In the genomic region with DNA sequence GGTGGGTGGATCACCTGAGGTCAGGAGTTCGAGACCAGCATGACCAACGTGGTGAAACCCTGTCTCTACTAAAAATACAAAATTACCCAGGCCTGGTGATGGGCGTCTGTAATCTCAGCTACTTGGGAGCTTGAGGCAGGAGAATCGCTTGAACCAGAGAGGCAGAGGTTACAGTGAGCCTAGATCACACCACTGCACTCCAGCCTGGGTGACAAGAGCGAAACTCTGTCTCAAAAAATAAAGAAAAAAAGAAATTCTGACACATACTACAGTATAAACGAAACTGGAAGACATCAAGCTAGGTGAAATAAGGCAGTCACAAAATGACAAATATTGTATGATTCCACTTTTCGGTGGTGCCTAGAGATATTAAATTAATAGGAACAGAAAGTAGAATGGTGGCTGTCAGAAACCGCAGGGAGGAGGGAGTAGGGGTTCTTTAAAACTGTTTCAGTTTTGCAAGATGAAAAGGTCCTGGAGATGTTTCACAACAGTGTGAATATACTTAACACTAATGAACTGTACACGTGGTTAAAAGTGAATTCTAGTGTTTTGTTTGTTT, we compare ENCODE assay signal across 8 cellular contexts.
DNase-seq lines count a peak whose midpoint lies in the region; ATAC-seq lines count a peak whose summit lies in the region.

No MANE protein-coding gene starts in this region.

- peak; percentile 79 for ATAC-seq in HG03135 (IDR thresholded peaks at IDR 0.05; ENCODE audit: unreplicated experiment)

- peak; percentile 67 for DNase-seq in activated naive CD4-positive, alpha-beta T cell treated with Interleukin-2 at 50 U/mL for 16 hours
- DNase-seq in activated naive CD4-positive, alpha-beta T cell (lab: John Stamatoyannopoulos, UW) = no peak
- peak; percentile 22 to 29 for DNase-seq in activated CD4-positive, alpha-beta T cell treated with anti-CD3 and anti-CD28 coated beads, Interleukin-2, amount 50 U/mL, for 4 hours
- DNase-seq in stimulated activated CD8-positive, alpha-beta memory T cell treated with anti-CD3 and anti-CD28 coated beads, Interleukin-15, amount 100 ng/mL, for 48 hours (ENCODE audit: low read depth in 2 of 2) = peak; percentile 37 to 40
- DNase-seq in NCI-H510A treated with DMSO at 0.1 percent for 48 hours (lab: John Stamatoyannopoulos, UW) (no peak), head of caudate nucleus (no peak), NCI-H748 treated with DMSO at 0.1 percent for 48 hours (lab: John Stamatoyannopoulos, UW) (no peak)

- intact Hi-C loops in head of caudate nucleus (cut with DNase I) = no loop called here

Comparison
In these comparisons a context has a peak if more than half of its experiments do, and no peak if none do; other contexts are left out.
1. DNase-seq: peak in activated naive CD4-positive, alpha-beta T cell treated with Interleukin-2 at 50 U/mL for 16 hours (single experiment), activated CD4-positive, alpha-beta T cell treated with anti-CD3 and anti-CD28 coated beads, Interleukin-2, amount 50 U/mL, for 4 hours (2 of 2) and stimulated activated CD8-positive, alpha-beta memory T cell treated with anti-CD3 and anti-CD28 coated beads, Interleukin-15, amount 100 ng/mL, for 48 hours (2 of 2); none in activated naive CD4-positive, alpha-beta T cell (0 of 4), NCI-H510A treated with DMSO at 0.1 percent for 48 hours (single experiment), head of caudate nucleus (0 of 42) and NCI-H748 treated with DMSO at 0.1 percent for 48 hours (single experiment).